8 cellular contexts compared by ENCODE assay signal in genomic region chr3:14452676-14453367, GRCh38. TPM values are rescaled to one million over a fixed set of nuclear protein-coding genes. Genes with fewer than 3 reads are reported as not detected.
A peak's percentile ranks its signal among the peaks of the same experiment; 100 is the strongest.
DNase-seq lines count a peak whose midpoint lies in the region; ATAC-seq and TF ChIP-seq lines count a peak whose summit lies in the region.

No MANE protein-coding gene starts in this region.

- H3K27ac ChIP-seq in mammary epithelial cell (ENCODE audit: insufficient read depth, low read depth, low read length) (peak overlapping the region; percentile 39), left lung (peak overlapping the region; percentile 82 to 85), substantia nigra (ENCODE audit: low read depth, low read length, poor library complexity, severe bottlenecking) (peak overlapping the region; percentile 94)

- DNase-seq in NCI-H2107 treated with DMSO at 0.1 percent for 48 hours (lab: John Stamatoyannopoulos, UW; ENCODE audit: unreplicated experiment) (peak; percentile 25), NCI-H2107 (lab: John Stamatoyannopoulos, UW) (no peak), mammary epithelial cell (peak; percentile 81), left lung (peak; percentile 67 to 85), substantia nigra (lab: John Stamatoyannopoulos, UW) (peak in 47 of 49 donors; percentile 37 to 83 (median 68)), NCI-H526 treated with DMSO at 0.1 percent for 48 hours (lab: John Stamatoyannopoulos, UW) (no peak)

- intact Hi-C loops in mammary epithelial cell (cut with micrococcal nuclease): no loop called here
- intact Hi-C loops in left lung (cut with DNase I): no loop called here

- ATAC-seq in left lung (peak; percentile 82), HG03571 (IDR thresholded peaks at IDR 0.05; ENCODE audit: unreplicated experiment) (no peak), HG03196 (IDR thresholded peaks at IDR 0.05; ENCODE audit: unreplicated experiment) (no peak)

- in situ Hi-C loops in mammary epithelial cell (cut with MboI; ENCODE audit: low sequenced_read_pairs in 2 of 2): no loop called here

- peak overlapping the region; percentile 47 for H2AFZ ChIP-seq in mammary epithelial cell (ENCODE audit: low read depth, low read length)

- H3K4me1 ChIP-seq in mammary epithelial cell (ENCODE audit: insufficient read depth, low read length) (peaks cover 21% of the 10 kb centered on the region), left lung (peaks cover 15 to 46% of the 10 kb centered on the region in 2 donors)

- CTCF ChIA-PET in mammary epithelial cell (lab: Charles Lee; ENCODE audit: low non-redundant PET): no interaction called here

- H4K20me1 ChIP-seq in mammary epithelial cell (ENCODE audit: insufficient read depth, low read length): no peaks in the 10 kb centered on the region

- peak overlapping the region; percentile 43 for H3K4me2 ChIP-seq in mammary epithelial cell (ENCODE audit: insufficient read depth, low read depth, low read length)

- no peaks in the 10 kb centered on the region for H3K9me3 ChIP-seq in mammary epithelial cell (replicated peaks; ENCODE audit: insufficient read depth, low read length)
- H3K9me3 ChIP-seq in left lung: no peaks in the 10 kb centered on the region

- H3K36me3 ChIP-seq in mammary epithelial cell (ENCODE audit: insufficient read depth, low read length) (peaks cover 12% of the 10 kb centered on the region), left lung (peaks cover 0 to 99% of the 10 kb centered on the region in 2 donors)

- H3K27me3 ChIP-seq in mammary epithelial cell (ENCODE audit: insufficient read depth, low read length) (no peaks in the 10 kb centered on the region), left lung (no peaks in the 10 kb centered on the region)

- no peaks in the 10 kb centered on the region for H3K79me2 ChIP-seq in mammary epithelial cell (ENCODE audit: insufficient read depth, low read length)

- H3K4me3 ChIP-seq in mammary epithelial cell (replicated peaks in 1 of 3; ENCODE audit: insufficient read depth in 1 of 3, low read depth in 2 of 3, low read length in 3 of 3): no peak overlapping the region
- H3K4me3 ChIP-seq in left lung: no peak overlapping the region

- H3K9ac ChIP-seq in mammary epithelial cell (ENCODE audit: insufficient read depth, low read length): no peak overlapping the region

- dilution Hi-C loops in mammary epithelial cell (cut with HindIII; ENCODE audit: low sequenced_read_pairs): loop anchor here (5.0 to 25.0 kb wide), 4 partner anchors 56 to 541 kb away; no protein-coding TSS in a partner anchor

- BruUV-seq in mammary epithelial cell (replicated peaks; lab: Mats Ljungman, UMichigan): no TSS peak

- TF ChIP-seq CTCF in mammary epithelial cell (conservative IDR thresholded peaks at IDR 0.05 in 1 of 2, IDR thresholded peaks at IDR 0.05 in 1 of 2; ENCODE audit: extremely low read depth in 1 of 2, insufficient read depth in 1 of 2, low read depth in 1 of 2, low read length in 2 of 2): peak in 1 of 2 donors; percentile 7
- TF ChIP-seq CTCF in left lung (IDR thresholded peaks at IDR 0.05): peak in 1 of 2 donors; percentile 18

- 15% methylated on average over 25 of the region's 25 CpGs for WGBS in mammary epithelial cell (ENCODE audit: low coverage, missing lambda C conversion rate)

RNA-seq across cellular contexts. Expression of gene SLC6A6, which starts 50.4 kb away (rescaled TPM):
- 10 to 100 TPM; 14.8 to 17.7 TPM for total RNA-seq in mammary epithelial cell
- 13.4 TPM for polyA plus RNA-seq in mammary epithelial cell
- polyA minus RNA-seq in mammary epithelial cell: 76.1 TPM
- 100 to 1,000 TPM in 1 of 2 donors, 10 to 100 TPM in 1; 32.2 to 134 TPM for total RNA-seq in left lung

Comparison
In these comparisons a context has a peak if more than half of its experiments do, and no peak if none do; other contexts are left out.
1. DNase-seq: peak in NCI-H2107 treated with DMSO at 0.1 percent for 48 hours (single experiment), mammary epithelial cell (single experiment), left lung (2 of 2) and substantia nigra (47 of 49); none in NCI-H2107 (single experiment) and NCI-H526 treated with DMSO at 0.1 percent for 48 hours (single experiment).
2. H3K27ac ChIP-seq: peak in every context shown above with its lines; median percentile 94 in substantia nigra; 84 in left lung; 39 in mammary epithelial cell.